Comparison of ENCODE assay signal across 11 cellular contexts in the genomic region with DNA sequence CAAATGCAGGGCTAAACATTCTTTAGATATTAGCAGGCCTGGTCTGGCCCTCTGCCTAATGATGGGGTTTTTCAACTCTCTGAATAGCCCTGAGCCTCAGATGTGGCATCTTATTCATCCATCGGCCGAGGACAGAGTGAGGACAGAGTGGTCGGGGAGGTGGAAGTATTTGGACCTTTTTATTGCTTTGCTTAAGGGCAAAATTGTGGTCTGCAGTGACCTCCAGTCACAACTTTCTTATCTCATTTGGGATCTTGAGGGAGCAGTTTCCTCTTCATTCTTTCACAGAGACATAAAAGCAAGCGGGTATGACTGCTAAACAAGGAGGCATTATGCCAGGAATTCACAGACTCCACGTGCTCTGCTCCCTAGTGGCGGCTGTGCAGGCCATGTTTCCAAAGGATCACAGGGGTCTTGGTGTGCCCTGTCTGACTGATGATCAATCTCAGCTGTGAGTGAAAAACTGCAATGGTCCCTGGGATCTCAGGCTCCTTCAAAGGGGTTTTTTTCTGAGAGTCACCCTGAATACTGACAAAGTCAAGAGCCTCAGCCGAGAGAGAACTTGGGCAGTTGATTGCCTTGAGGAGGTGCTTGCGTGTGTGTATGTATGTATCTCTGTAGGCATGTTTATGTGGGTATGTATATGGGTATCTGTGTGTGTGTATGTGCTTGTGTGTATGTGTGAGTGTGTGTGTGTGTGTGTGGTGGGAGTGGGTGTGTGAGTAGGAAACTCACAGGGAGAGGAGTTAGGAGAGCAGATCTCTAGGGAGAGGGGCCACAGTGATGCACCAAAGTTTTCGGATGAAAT. TPM values are rescaled to one million over a fixed set of nuclear protein-coding genes. Genes with fewer than 3 reads are reported as not detected.
A peak's percentile ranks its signal among the peaks of the same experiment; 100 is the strongest.
DNase-seq lines count a peak whose midpoint lies in the region; ATAC-seq and TF ChIP-seq lines count a peak whose summit lies in the region.
"Had no signal": no experiment of that assay in that cellular context is flagged by ENCODE, and none has a peak within 500 bp of the region (broad histone marks: within the 10 kb centered on the region; RNA-seq: fewer than 3 reads in every experiment).

No MANE protein-coding gene starts in this region.

- H3K4me1 Mint-ChIP-seq in progenitor cell of endocrine pancreas (ENCODE audit: low read depth) (peaks cover 20% of the 10 kb centered on the region), T-cell (no peaks in the 10 kb centered on the region)

- no peaks in the 10 kb centered on the region for H3K9me3 Mint-ChIP-seq in progenitor cell of endocrine pancreas (ENCODE audit: low read depth)
- H3K9me3 Mint-ChIP-seq in T-cell, result no peaks in the 10 kb centered on the region
- H3K9me3 Mint-ChIP-seq: T-helper 1 cell treated with Interleukin-12 subunit alpha and Interleukin-12 subunit beta and Interleukin-4 antibody, amounts not matched to agents 30 μg/mL and 1 μg/mL, for 36 hours had no signal

- TF ChIP-seq CTCF in fibroblast of the aortic adventitia (IDR thresholded peaks at IDR 0.05; ENCODE audit: insufficient read depth, low read length), result peak; percentile 28
- TF ChIP-seq CTCF in progenitor cell of endocrine pancreas (IDR thresholded peaks at IDR 0.05; ENCODE audit: unreplicated experiment), result peak; percentile 21
- TF ChIP-seq CTCF in GM13976 (IDR thresholded peaks at IDR 0.05; ENCODE audit: borderline replicate concordance, control extremely low read depth, extremely low read depth, insufficient read depth, missing control alignments), result no peak

- H3K4me3 Mint-ChIP-seq in progenitor cell of endocrine pancreas (ENCODE audit: low read depth) (no peak overlapping the region), T-cell (no peak overlapping the region)
- H3K4me3 Mint-ChIP-seq: T-helper 1 cell treated with Interleukin-12 subunit alpha and Interleukin-12 subunit beta and Interleukin-4 antibody, amounts not matched to agents 30 μg/mL and 1 μg/mL, for 36 hours had no signal

- POLR2A ChIA-PET in T-cell (lab: Charles Lee), result no interaction called here

- CTCF ChIA-PET in T-cell (lab: Charles Lee), result no interaction called here

- H3K27me3 Mint-ChIP-seq in progenitor cell of endocrine pancreas, result no peaks in the 10 kb centered on the region
- peaks cover 28 to 30% of the 10 kb centered on the region in 2 donors for H3K27me3 Mint-ChIP-seq in T-cell

- H3K27ac Mint-ChIP-seq in progenitor cell of endocrine pancreas (peak overlapping the region; percentile 60), T-cell (no peak overlapping the region)
- H3K27ac Mint-ChIP-seq: T-helper 1 cell treated with Interleukin-12 subunit alpha and Interleukin-12 subunit beta and Interleukin-4 antibody, amounts not matched to agents 30 μg/mL and 1 μg/mL, for 36 hours had no signal

- DNase-seq in GOT3 (lab: John Stamatoyannopoulos, UW) (peak; percentile 34), fibroblast of the aortic adventitia (ENCODE audit: low read depth) (peak; percentile 82), progenitor cell of endocrine pancreas (ENCODE audit: low spot score, unreplicated experiment) (no peak), SKM-1 treated with dmso at 0.1 percent for 144 hours (lab: John Stamatoyannopoulos, UW; ENCODE audit: unreplicated experiment) (no peak), T-cell (no peak), GM13976 (ENCODE audit: low spot score) (no peak), NCI-H2029 (lab: John Stamatoyannopoulos, UW) (no peak)

- H3K36me3 Mint-ChIP-seq in progenitor cell of endocrine pancreas (ENCODE audit: insufficient read depth) (peaks cover 1% of the 10 kb centered on the region), T-cell (no peaks in the 10 kb centered on the region)

- no peak overlapping the region for H3K4me3 ChIP-seq in fibroblast of the aortic adventitia (ENCODE audit: low read depth, low read length)
- H3K4me3 ChIP-seq: ovary, thoracic aorta had no signal

- in situ Hi-C loops in GM13976 (cut with MboI; ENCODE audit: low sequenced_read_pairs, unreplicated experiment), result no loop called here

- ATAC-seq in SK-N-SH treated with all-trans-retinoic acid at 6 μM for 48 hours, result peak; percentile 91
- ATAC-seq in T-cell (replicated peaks in 1 of 4), result no peak

TF ChIP-seq in SK-N-SH treated with all-trans-retinoic acid at 6 μM for 48 hours, 23 proteins besides CTCF, POLR2A, EP300 and RAD21:
- TF ChIP-seq ZNF8 (CRISPR knock-in tag; IDR thresholded peaks at IDR 0.05) (no peak), TOX (CRISPR knock-in tag; IDR thresholded peaks at IDR 0.05; ENCODE audit: borderline replicate concordance) (no peak)

RNA-seq across cellular contexts. Expression of a gene that starts 47.6 kb away (rescaled TPM):
- total RNA-seq in fibroblast of the aortic adventitia (ENCODE audit: low replicate concordance), result 1.3 and 54.4 TPM in 2 replicates
- 8.6 and 11.9 TPM in 2 replicates for total RNA-seq in progenitor cell of endocrine pancreas
- total RNA-seq in T-cell, result 1 to 10 TPM in 1 of 5 donors, under 1 TPM in 4; 0.18 to 2.5 (median 0.38) TPM

Comparison
In these comparisons a context has a peak if more than half of its experiments do, and no peak if none do; other contexts are left out.
1. DNase-seq: peak in GOT3 (single experiment) and fibroblast of the aortic adventitia (single experiment); none in progenitor cell of endocrine pancreas (single experiment), SKM-1 treated with dmso at 0.1 percent for 144 hours (single experiment), T-cell (0 of 34), GM13976 (single experiment) and NCI-H2029 (single experiment).